8 cellular contexts compared by ENCODE assay signal in the genomic region with DNA sequence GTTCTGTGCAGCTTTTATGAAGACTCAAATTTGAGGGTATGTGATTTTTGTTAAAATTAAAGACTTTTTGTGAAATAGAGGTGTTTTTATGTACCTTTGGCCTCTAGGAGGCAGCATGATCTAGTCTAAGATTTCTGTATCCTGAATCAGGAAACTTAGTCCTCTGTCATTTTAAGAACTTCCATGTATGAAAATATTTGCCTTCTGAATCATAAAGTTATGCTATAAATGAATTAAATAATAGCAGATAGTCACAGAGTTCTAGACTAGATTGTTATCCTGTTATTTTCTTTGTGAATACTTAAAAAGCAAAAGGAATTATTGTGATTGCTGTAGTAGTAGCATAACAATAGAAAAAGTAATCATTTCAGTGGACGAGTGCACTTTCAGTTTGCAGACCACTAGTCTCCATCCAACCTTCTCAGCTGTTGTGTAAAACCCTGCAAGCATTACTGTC. TPM values are rescaled to one million over a fixed set of nuclear protein-coding genes. Genes with fewer than 3 reads are reported as not detected.
DNase-seq lines count a peak whose midpoint lies in the region; ATAC-seq and TF ChIP-seq lines count a peak whose summit lies in the region.

No MANE protein-coding gene starts in this region.

- peaks cover 14% of the 10 kb centered on the region for H3K4me1 ChIP-seq in testis

- peak overlapping the region in 1 of 2 donors; percentile 43 for H3K27ac ChIP-seq in testis

- no peaks in the 10 kb centered on the region for H3K36me3 ChIP-seq in testis (ENCODE audit: low read depth, missing control alignments)

- H3K9me3 Mint-ChIP-seq in activated CD4-positive, alpha-beta T cell treated with anti-CD3 and anti-CD28 coated beads, Interleukin-2, amount 10 ng/mL, durations not matched to agents 24 days and 14 days, result no peaks in the 10 kb centered on the region

- no peak for TF ChIP-seq POLR2A in testis (IDR thresholded peaks at IDR 0.05)

- peaks cover 7% of the 10 kb centered on the region for H3K27me3 Mint-ChIP-seq in activated CD4-positive, alpha-beta T cell treated with anti-CD3 and anti-CD28 coated beads, Interleukin-2, amount 10 ng/mL, durations not matched to agents 24 days and 14 days

- 22 to 28% methylated on average over 1 of the region's 1 CpG for WGBS in testis, 2 donors

- DNase-seq in activated CD4-positive, alpha-beta T cell treated with anti-CD3 and anti-CD28 coated beads, Interleukin-2, amount 10 ng/mL, durations not matched to agents 24 days and 14 days, result peak; percentile 76
- no peak for DNase-seq in activated CD4-positive, alpha-beta T cell treated with anti-CD3 and anti-CD28 coated beads for 1 hour
- DNase-seq in HS-5 (ENCODE audit: low read depth) (peak; percentile 68), NOMO-1 treated with DMSO at 0.1 percent for 48 hours (lab: John Stamatoyannopoulos, UW; ENCODE audit: unreplicated experiment) (peak; percentile 80), left lobe of liver (ENCODE audit: low spot score) (no peak), testis (no peak)
- peak; percentile 2 for DNase-seq in central memory CD4-positive, alpha-beta T cell
- no peak for DNase-seq in activated CD4-positive, CD25-positive, alpha-beta regulatory T cell (lab: John Stamatoyannopoulos, UW)

- H3K27me3 ChIP-seq in testis, result no peaks in the 10 kb centered on the region

- H3K4me1 Mint-ChIP-seq in activated CD4-positive, alpha-beta T cell treated with anti-CD3 and anti-CD28 coated beads, Interleukin-2, amount 10 ng/mL, durations not matched to agents 24 days and 14 days, result no peaks in the 10 kb centered on the region

- peak; percentile 76 for ATAC-seq in left lobe of liver

- intact Hi-C loops in activated CD4-positive, alpha-beta T cell treated with anti-CD3 and anti-CD28 coated beads, Interleukin-2, amount 10 ng/mL, durations not matched to agents 24 days and 14 days (cut with micrococcal nuclease), result loop anchor here (1.0 to 5.0 kb wide), 5 partner anchors 88 to 1567 kb away; a partner anchor contains a TSS
- intact Hi-C loops in testis (cut with DNase I; ENCODE audit: low total_unique reads), result no loop called here

- no peaks in the 10 kb centered on the region for H3K9me3 ChIP-seq in testis

- no peak overlapping the region for H3K4me3 ChIP-seq in testis

- no peaks in the 10 kb centered on the region for H3K36me3 Mint-ChIP-seq in activated CD4-positive, alpha-beta T cell treated with anti-CD3 and anti-CD28 coated beads, Interleukin-2, amount 10 ng/mL, durations not matched to agents 24 days and 14 days (ENCODE audit: low read depth)

- no peak overlapping the region for H3K4me3 Mint-ChIP-seq in activated CD4-positive, alpha-beta T cell treated with anti-CD3 and anti-CD28 coated beads, Interleukin-2, amount 10 ng/mL, durations not matched to agents 24 days and 14 days

- TF ChIP-seq CTCF in testis (IDR thresholded peaks at IDR 0.05), result peak; percentile 20 to 57 (median 40)

- no peak overlapping the region for H3K27ac Mint-ChIP-seq in activated CD4-positive, alpha-beta T cell treated with anti-CD3 and anti-CD28 coated beads, Interleukin-2, amount 10 ng/mL, durations not matched to agents 24 days and 14 days

RNA-seq across cellular contexts. Expression of a gene that starts 56.3 kb away (rescaled TPM):
- total RNA-seq in activated CD4-positive, alpha-beta T cell treated with anti-CD3 and anti-CD28 coated beads, Interleukin-2, amount 10 ng/mL, durations not matched to agents 24 days and 14 days, result 0.07 TPM in 1 of 2 replicates, not detected in the other
- total RNA-seq in left lobe of liver, result 21.6 TPM
- total RNA-seq in testis, result 10 to 100 TPM; 74.9 to 90.2 TPM
- polyA plus RNA-seq in testis (ENCODE audit: insufficient read depth, low read depth, low replicate concordance), result 51.0 TPM

Comparison
In these comparisons a context has a peak if more than half of its experiments do, and no peak if none do; other contexts are left out.
1. DNase-seq: peak in activated CD4-positive, alpha-beta T cell treated with anti-CD3 and anti-CD28 coated beads, Interleukin-2, amount 10 ng/mL, durations not matched to agents 24 days and 14 days (single experiment), HS-5 (single experiment), NOMO-1 treated with DMSO at 0.1 percent for 48 hours (single experiment) and central memory CD4-positive, alpha-beta T cell (single experiment); none in activated CD4-positive, alpha-beta T cell treated with anti-CD3 and anti-CD28 coated beads for 1 hour (single experiment), left lobe of liver (single experiment), testis (single experiment) and activated CD4-positive, CD25-positive, alpha-beta regulatory T cell (0 of 4).
2. RNA of a gene that starts 56.3 kb away (total RNA-seq): 74.9 to 90.2 TPM in testis and 21.6 TPM in left lobe of liver (single experiment); 0.07 TPM in activated CD4-positive, alpha-beta T cell treated with anti-CD3 and anti-CD28 coated beads, Interleukin-2, amount 10 ng/mL, durations not matched to agents 24 days and 14 days; every median in the first group is over 10 times any median in the second.